Comparison of ENCODE assay signal across 12 cellular contexts in the genomic region with DNA sequence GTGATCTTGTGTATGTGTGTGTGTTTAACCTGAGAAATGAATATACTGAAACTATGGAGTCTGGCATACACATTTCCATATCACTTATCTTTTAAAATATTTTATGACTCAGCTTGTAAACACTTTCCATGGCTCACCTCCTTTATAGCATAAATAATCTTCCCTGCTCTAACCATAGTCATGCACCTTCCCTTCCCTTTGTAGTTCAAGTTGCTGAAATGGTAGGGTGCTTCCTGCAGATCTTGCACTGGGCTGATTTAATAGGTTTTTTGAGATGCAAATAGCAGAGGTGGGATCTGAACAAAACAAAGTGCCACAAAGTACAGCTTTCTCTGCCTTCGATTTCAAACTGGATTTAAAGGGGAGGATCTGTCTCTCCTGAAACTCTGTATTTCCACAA.
"Had no signal": no experiment of that assay in that cellular context is flagged by ENCODE, and none has a peak within 500 bp of the region (broad histone marks: within the 10 kb centered on the region; RNA-seq: fewer than 3 reads in every experiment).

No MANE protein-coding gene starts in this region.

- H3K9me3 ChIP-seq: lower lobe of right lung, pancreas, thoracic aorta had no signal

- H3K4me3 ChIP-seq: heart left ventricle, lower lobe of right lung, pancreas, thoracic aorta had no signal

- H3K4me3 Mint-ChIP-seq: activated CD4-positive, alpha-beta memory T cell treated with anti-CD3 and anti-CD28 coated beads for 36 hours; activated naive CD8-positive, alpha-beta T cell treated with anti-CD3 and anti-CD28 coated beads, Interleukin-2, amount 10 ng/mL, durations not matched to agents 7 days and 5 days; naive B cell; stimulated activated naive CD8-positive, alpha-beta T cell treated with anti-CD3 and anti-CD28 coated beads, Interleukin-15, Interleukin-2, amounts not matched to agents 100 ng/mL and 50 ng/mL, for 24 hours had no signal

- H3K9me3 Mint-ChIP-seq: activated CD4-positive, alpha-beta memory T cell treated with anti-CD3 and anti-CD28 coated beads for 36 hours had no signal

- H3K27ac ChIP-seq: heart left ventricle, lower lobe of right lung, pancreas, thoracic aorta had no signal

- DNase-seq: activated CD4-positive, alpha-beta memory T cell treated with anti-CD3 and anti-CD28 coated beads for 36 hours; activated naive CD8-positive, alpha-beta T cell treated with anti-CD3 and anti-CD28 coated beads, Interleukin-2, amount 10 ng/mL, durations not matched to agents 7 days and 5 days; anterior cingulate cortex; heart left ventricle; lower lobe of right lung; midbrain; naive B cell; pancreas; stimulated activated CD4-positive, alpha-beta T cell treated with anti-CD3 and anti-CD28 coated beads, Interleukin-4, amount 100 ng/mL, for 1 hour; stimulated activated CD8-positive, alpha-beta memory T cell treated with anti-CD3 and anti-CD28 coated beads, Interleukin-4, amount 100 ng/mL, for 48 hours had no signal

- H3K27me3 ChIP-seq: heart left ventricle, pancreas had no signal

- H3K36me3 ChIP-seq: heart left ventricle, lower lobe of right lung, pancreas, thoracic aorta had no signal

- H3K27me3 Mint-ChIP-seq: activated CD4-positive, alpha-beta memory T cell treated with anti-CD3 and anti-CD28 coated beads for 36 hours; activated naive CD8-positive, alpha-beta T cell treated with anti-CD3 and anti-CD28 coated beads, Interleukin-2, amount 10 ng/mL, durations not matched to agents 7 days and 5 days; naive B cell; stimulated activated naive CD8-positive, alpha-beta T cell treated with anti-CD3 and anti-CD28 coated beads, Interleukin-15, Interleukin-2, amounts not matched to agents 100 ng/mL and 50 ng/mL, for 24 hours had no signal

- H3K4me1 ChIP-seq: heart left ventricle, lower lobe of right lung, pancreas had no signal

- H3K4me1 Mint-ChIP-seq: activated naive CD8-positive, alpha-beta T cell treated with anti-CD3 and anti-CD28 coated beads, Interleukin-2, amount 10 ng/mL, durations not matched to agents 7 days and 5 days; naive B cell had no signal

- ATAC-seq: heart left ventricle had no signal

- H3K36me3 Mint-ChIP-seq: activated CD4-positive, alpha-beta memory T cell treated with anti-CD3 and anti-CD28 coated beads for 36 hours; activated naive CD8-positive, alpha-beta T cell treated with anti-CD3 and anti-CD28 coated beads, Interleukin-2, amount 10 ng/mL, durations not matched to agents 7 days and 5 days; naive B cell had no signal

- H3K27ac Mint-ChIP-seq: activated CD4-positive, alpha-beta memory T cell treated with anti-CD3 and anti-CD28 coated beads for 36 hours; activated naive CD8-positive, alpha-beta T cell treated with anti-CD3 and anti-CD28 coated beads, Interleukin-2, amount 10 ng/mL, durations not matched to agents 7 days and 5 days; naive B cell; stimulated activated naive CD8-positive, alpha-beta T cell treated with anti-CD3 and anti-CD28 coated beads, Interleukin-15, Interleukin-2, amounts not matched to agents 100 ng/mL and 50 ng/mL, for 24 hours had no signal
